ENCODE assay signal across 8 cellular contexts in the genomic region with DNA sequence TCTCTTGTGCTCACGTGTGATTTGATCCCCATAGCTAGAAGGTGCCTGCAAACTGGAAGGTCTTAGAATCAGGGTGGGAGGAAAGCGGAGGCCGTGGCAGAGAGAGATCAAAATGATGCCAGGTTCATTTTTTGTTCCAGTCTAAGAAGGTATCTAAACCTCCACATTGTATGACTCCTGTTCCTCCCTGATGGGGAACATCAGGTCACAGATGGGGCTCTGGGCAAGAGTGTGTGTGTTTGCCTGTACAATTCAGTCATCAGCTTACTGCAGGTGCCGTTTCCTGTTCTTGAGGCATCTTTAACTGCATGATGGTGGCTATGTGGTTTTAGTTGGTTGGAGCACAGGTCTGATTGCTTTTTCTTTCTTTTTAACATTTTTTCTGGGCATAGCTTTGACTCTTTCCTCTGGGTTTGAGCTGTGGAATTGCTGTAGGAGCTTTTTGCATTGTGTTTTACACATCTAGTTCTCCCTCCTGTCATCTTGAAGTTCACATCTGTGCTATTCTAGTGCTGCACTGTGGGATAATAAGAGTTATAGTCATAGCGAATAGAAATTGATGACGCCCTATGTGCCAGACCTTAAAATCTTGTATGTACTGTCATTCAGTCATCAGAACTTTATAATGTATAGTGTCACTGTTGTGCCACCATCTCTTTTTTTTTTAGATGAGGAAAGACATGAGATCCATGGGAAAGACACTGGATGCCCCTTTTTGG. TPM values are rescaled to one million over a fixed set of nuclear protein-coding genes. Genes with fewer than 3 reads are reported as not detected.
DNase-seq lines count a peak whose midpoint lies in the region; ATAC-seq and TF ChIP-seq lines count a peak whose summit lies in the region.

No MANE protein-coding gene starts in this region.

- H3K27me3 ChIP-seq in suprapubic skin = no peaks in the 10 kb centered on the region

- H3K9me3 Mint-ChIP-seq in T-helper 1 cell treated with Interleukin-12 subunit alpha and Interleukin-12 subunit beta and Interleukin-4 antibody, amounts not matched to agents 30 μg/mL and 1 μg/mL, for 36 hours = no peaks in the 10 kb centered on the region
- H3K9me3 Mint-ChIP-seq in nephron progenitor cell (no peaks in the 10 kb centered on the region), mesothelial cell of epicardium (peaks cover 4% of the 10 kb centered on the region)

- no peaks in the 10 kb centered on the region for H3K27me3 Mint-ChIP-seq in T-helper 1 cell treated with Interleukin-12 subunit alpha and Interleukin-12 subunit beta and Interleukin-4 antibody, amounts not matched to agents 30 μg/mL and 1 μg/mL, for 36 hours (ENCODE audit: low read depth)
- H3K27me3 Mint-ChIP-seq in nephron progenitor cell (ENCODE audit: low read depth, poor library complexity) (peaks cover 3% of the 10 kb centered on the region), mesothelial cell of epicardium (ENCODE audit: low read depth) (peaks cover 25% of the 10 kb centered on the region)

- H3K4me3 ChIP-seq in mucosa of descending colon (no peak overlapping the region), suprapubic skin (no peak overlapping the region)

- H3K4me3 Mint-ChIP-seq in T-helper 1 cell treated with Interleukin-12 subunit alpha and Interleukin-12 subunit beta and Interleukin-4 antibody, amounts not matched to agents 30 μg/mL and 1 μg/mL, for 36 hours = peak overlapping the region; percentile 77
- H3K4me3 Mint-ChIP-seq in nephron progenitor cell (no peak overlapping the region), mesothelial cell of epicardium (no peak overlapping the region)

- H3K27ac Mint-ChIP-seq in T-helper 1 cell treated with Interleukin-12 subunit alpha and Interleukin-12 subunit beta and Interleukin-4 antibody, amounts not matched to agents 30 μg/mL and 1 μg/mL, for 36 hours = peak overlapping the region; percentile 96
- H3K27ac Mint-ChIP-seq in nephron progenitor cell = no peak overlapping the region
- H3K27ac Mint-ChIP-seq in mesothelial cell of epicardium = no peak overlapping the region

- H3K4me1 Mint-ChIP-seq in T-helper 1 cell treated with Interleukin-12 subunit alpha and Interleukin-12 subunit beta and Interleukin-4 antibody, amounts not matched to agents 30 μg/mL and 1 μg/mL, for 36 hours (ENCODE audit: low read depth) = peaks cover 65% of the 10 kb centered on the region
- H3K4me1 Mint-ChIP-seq in nephron progenitor cell = peaks cover 5% of the 10 kb centered on the region
- peaks cover 4% of the 10 kb centered on the region for H3K4me1 Mint-ChIP-seq in mesothelial cell of epicardium

- H3K4me1 ChIP-seq in mucosa of descending colon (ENCODE audit: low read depth) (peaks cover 15% of the 10 kb centered on the region), suprapubic skin (peaks cover 4% of the 10 kb centered on the region)

- H3K36me3 ChIP-seq in mucosa of descending colon (ENCODE audit: low read depth) (no peaks in the 10 kb centered on the region), suprapubic skin (no peaks in the 10 kb centered on the region)

- no peak for DNase-seq in mucosa of descending colon
- DNase-seq in suprapubic skin (ENCODE audit: low spot score in 2 of 2) = no peak
- no peak for DNase-seq in HuH-7 (ENCODE audit: low spot score)
- no peak for DNase-seq in nephron progenitor cell
- no peak for DNase-seq in mesothelial cell of epicardium (ENCODE audit: low spot score in 2 of 2, unreplicated experiment in 2 of 2)

- 93% methylated on average over 6 of the region's 6 CpGs for WGBS in suprapubic skin

- TF ChIP-seq EP300 in suprapubic skin (IDR thresholded peaks at IDR 0.05) = no peak

- no peak overlapping the region for H3K27ac ChIP-seq in suprapubic skin

- peak; percentile 82 for ATAC-seq in GM18870 (IDR thresholded peaks at IDR 0.05; ENCODE audit: unreplicated experiment)
- ATAC-seq in HG02884 (IDR thresholded peaks at IDR 0.05; ENCODE audit: unreplicated experiment) = peak; percentile 87
- peak; percentile 29 for ATAC-seq in mucosa of descending colon

- no peaks in the 10 kb centered on the region for H3K9me3 ChIP-seq in mucosa of descending colon
- no peaks in the 10 kb centered on the region for H3K9me3 ChIP-seq in suprapubic skin

- intact Hi-C loops in mucosa of descending colon (cut with DNase I, micrococcal nuclease) = no loop called here

- no peak for TF ChIP-seq POLR2A in suprapubic skin (IDR thresholded peaks at IDR 0.05)

- TF ChIP-seq CTCF in mucosa of descending colon (IDR thresholded peaks at IDR 0.05) = no peak
- no peak for TF ChIP-seq CTCF in suprapubic skin (IDR thresholded peaks at IDR 0.05)
- no peak for TF ChIP-seq CTCF in nephron progenitor cell (IDR thresholded peaks at IDR 0.05)
- no peak for TF ChIP-seq CTCF in mesothelial cell of epicardium (IDR thresholded peaks at IDR 0.05; ENCODE audit: unreplicated experiment)

- peaks cover 1% of the 10 kb centered on the region for H3K36me3 Mint-ChIP-seq in T-helper 1 cell treated with Interleukin-12 subunit alpha and Interleukin-12 subunit beta and Interleukin-4 antibody, amounts not matched to agents 30 μg/mL and 1 μg/mL, for 36 hours (ENCODE audit: low read depth)
- H3K36me3 Mint-ChIP-seq in nephron progenitor cell (ENCODE audit: low read depth) (no peaks in the 10 kb centered on the region), mesothelial cell of epicardium (no peaks in the 10 kb centered on the region)

RNA-seq across cellular contexts. Expression of a gene that starts 30.8 kb away (rescaled TPM):
- total RNA-seq in mucosa of descending colon (10 to 100 TPM; 52.9 to 96.0 (median 67.8) TPM), suprapubic skin (10 to 100 TPM; 11.1 to 36.1 (median 21.8) TPM), mesothelial cell of epicardium (8.9 to 9.6 TPM (median 9.4 TPM) in 3 replicates)

Comparison
In these comparisons a context has a peak if more than half of its experiments do, and no peak if none do; other contexts are left out.
1. ATAC-seq: peak in every context shown above with its lines; median percentile 87 in HG02884; 82 in GM18870; 29 in mucosa of descending colon.